2 cellular contexts compared by ENCODE assay signal in genomic region chr3:113221703-113222257, GRCh38.
TF ChIP-seq lines count a peak whose summit lies in the region.

No MANE protein-coding gene starts in this region.

TF ChIP-seq in GM23338, 12 proteins besides CTCF, POLR2A, EP300 and RAD21 (continued from another document):
- TF ChIP-seq ZNF114 (CRISPR knock-in tag; IDR thresholded peaks at IDR 0.05) (no peak), STAT1 (IDR thresholded peaks at IDR 0.05; ENCODE audit: unreplicated experiment) (no peak), ZNF462 (CRISPR knock-in tag; IDR thresholded peaks at IDR 0.05) (no peak), ETS1 (IDR thresholded peaks at IDR 0.05) (no peak), POLR2AphosphoS5 (IDR thresholded peaks at IDR 0.05; ENCODE audit: low read depth) (no peak), EZH2phosphoT487 (IDR thresholded peaks at IDR 0.05; ENCODE audit: unreplicated experiment) (no peak), CREB1 (CRISPR knock-in tag; IDR thresholded peaks at IDR 0.05; ENCODE audit: low read depth) (no peak), REST (IDR thresholded peaks at IDR 0.05; ENCODE audit: unreplicated experiment) (no peak), NANOG (IDR thresholded peaks at IDR 0.05; ENCODE audit: borderline replicate concordance) (no peak), JUNB (IDR thresholded peaks at IDR 0.05; ENCODE audit: unreplicated experiment) (no peak), ZNF331 (CRISPR knock-in tag; IDR thresholded peaks at IDR 0.05; ENCODE audit: low read depth) (no peak)
TF ChIP-seq in GM23338: peak in this region for 0.

TF ChIP-seq in H1, 55 proteins besides CTCF, POLR2A, EP300 and RAD21:
- TF ChIP-seq GTF2F1 (IDR thresholded peaks at IDR 0.05; ENCODE audit: borderline replicate concordance, low read depth, low read length) = no peak
- no peak for TF ChIP-seq CHD7 (IDR thresholded peaks at IDR 0.05; ENCODE audit: insufficient replicate concordance, low read length)
- TF ChIP-seq USF2 (IDR thresholded peaks at IDR 0.05; ENCODE audit: low read length) = no peak
- no peak for TF ChIP-seq FOSL1 (IDR thresholded peaks at IDR 0.05; ENCODE audit: insufficient read depth, low read depth, low read length)
- TF ChIP-seq SIRT6 (IDR thresholded peaks at IDR 0.05; ENCODE audit: low read length) = no peak
- no peak for TF ChIP-seq EZH2 (IDR thresholded peaks at IDR 0.05; ENCODE audit: low read depth, low read length, severe bottlenecking)
- TF ChIP-seq SIN3A (conservative IDR thresholded peaks at IDR 0.05 in 1 of 2, IDR thresholded peaks at IDR 0.05 in 1 of 2; ENCODE audit: low read depth in 1 of 2, low read length in 2 of 2) = no peak
- TF ChIP-seq RNF2 (IDR thresholded peaks at IDR 0.05; ENCODE audit: borderline replicate concordance, low read depth, low read length, missing control alignments, poor library complexity, severe bottlenecking) = no peak
- TF ChIP-seq POU5F1 (IDR thresholded peaks at IDR 0.05; ENCODE audit: low read depth, low read length) = no peak
- TF ChIP-seq RBBP5 (IDR thresholded peaks at IDR 0.05; ENCODE audit: borderline replicate concordance, low read depth, low read length) = no peak
- no peak for TF ChIP-seq JUN (IDR thresholded peaks at IDR 0.05; ENCODE audit: low read depth, low read length)
